Comparison of ENCODE assay signal across 8 cellular contexts in genomic region chr3:186772281-186772885, GRCh38.
A peak's percentile ranks its signal among the peaks of the same experiment; 100 is the strongest.
DNase-seq lines count a peak whose midpoint lies in the region; ATAC-seq lines count a peak whose summit lies in the region.

No MANE protein-coding gene starts in this region.

- DNase-seq in activated naive CD4-positive, alpha-beta T cell treated with anti-CD3 and anti-CD28 coated beads, Interleukin-2, amount 10 ng/mL, durations not matched to agents 7 days and 5 days: peak; percentile 29
- DNase-seq in activated naive CD4-positive, alpha-beta T cell treated with Interleukin-2 at 50 U/mL for 16 hours: no peak
- DNase-seq in substantia nigra (lab: John Stamatoyannopoulos, UW) (peak in 7 of 49 donors; percentile 9 to 31 (median 18)), KG1 (lab: John Stamatoyannopoulos, UW) (no peak), middle frontal gyrus (ENCODE audit: extremely low spot score, low spot score) (no peak)

- no peaks in the 10 kb centered on the region for H3K9me3 Mint-ChIP-seq in activated naive CD4-positive, alpha-beta T cell treated with anti-CD3 and anti-CD28 coated beads, Interleukin-2, amount 10 ng/mL, durations not matched to agents 7 days and 5 days
- H3K9me3 Mint-ChIP-seq in activated naive CD4-positive, alpha-beta T cell treated with anti-CD3 and anti-CD28 coated beads, Interleukin-2, amount 50 U/mL, for 24 hours: no peaks in the 10 kb centered on the region

- peak overlapping the region; percentile 79 for H3K27ac Mint-ChIP-seq in activated naive CD4-positive, alpha-beta T cell treated with anti-CD3 and anti-CD28 coated beads, Interleukin-2, amount 10 ng/mL, durations not matched to agents 7 days and 5 days
- H3K27ac Mint-ChIP-seq in activated naive CD4-positive, alpha-beta T cell treated with anti-CD3 and anti-CD28 coated beads, Interleukin-2, amount 50 U/mL, for 24 hours: peak overlapping the region; percentile 95

- H3K4me1 Mint-ChIP-seq in activated naive CD4-positive, alpha-beta T cell treated with anti-CD3 and anti-CD28 coated beads, Interleukin-2, amount 10 ng/mL, durations not matched to agents 7 days and 5 days: peaks cover 19% of the 10 kb centered on the region
- H3K4me1 Mint-ChIP-seq in activated naive CD4-positive, alpha-beta T cell treated with anti-CD3 and anti-CD28 coated beads, Interleukin-2, amount 50 U/mL, for 24 hours: peaks cover 19% of the 10 kb centered on the region

- H3K27me3 ChIP-seq in layer of hippocampus (ENCODE audit: control insufficient read depth, insufficient read depth, low read length): no peaks in the 10 kb centered on the region

- CTCF ChIA-PET in activated naive CD4-positive, alpha-beta T cell treated with anti-CD3 and anti-CD28 coated beads, Interleukin-2, amount 10 ng/mL, durations not matched to agents 7 days and 5 days (lab: Charles Lee): interaction anchor here (0.9 to 2.0 kb wide), 3 partner anchors 12 to 158 kb away, joined by 3 to 8 read pairs (median 4); no protein-coding TSS in a partner anchor

- H3K27me3 Mint-ChIP-seq in activated naive CD4-positive, alpha-beta T cell treated with anti-CD3 and anti-CD28 coated beads, Interleukin-2, amount 10 ng/mL, durations not matched to agents 7 days and 5 days: peaks cover 12% of the 10 kb centered on the region
- H3K27me3 Mint-ChIP-seq in activated naive CD4-positive, alpha-beta T cell treated with anti-CD3 and anti-CD28 coated beads, Interleukin-2, amount 50 U/mL, for 24 hours: no peaks in the 10 kb centered on the region

- peaks cover 4% of the 10 kb centered on the region for H3K36me3 Mint-ChIP-seq in activated naive CD4-positive, alpha-beta T cell treated with anti-CD3 and anti-CD28 coated beads, Interleukin-2, amount 10 ng/mL, durations not matched to agents 7 days and 5 days
- no peaks in the 10 kb centered on the region for H3K36me3 Mint-ChIP-seq in activated naive CD4-positive, alpha-beta T cell treated with anti-CD3 and anti-CD28 coated beads, Interleukin-2, amount 50 U/mL, for 24 hours

- peak overlapping the region; percentile 75 for H3K4me3 Mint-ChIP-seq in activated naive CD4-positive, alpha-beta T cell treated with anti-CD3 and anti-CD28 coated beads, Interleukin-2, amount 10 ng/mL, durations not matched to agents 7 days and 5 days
- H3K4me3 Mint-ChIP-seq in activated naive CD4-positive, alpha-beta T cell treated with anti-CD3 and anti-CD28 coated beads, Interleukin-2, amount 50 U/mL, for 24 hours: peak overlapping the region; percentile 92

- H3K27ac ChIP-seq in layer of hippocampus (ENCODE audit: low read depth, low read length): peak overlapping the region; percentile 16
- H3K27ac ChIP-seq in substantia nigra (ENCODE audit: low read depth, low read length, poor library complexity, severe bottlenecking): peak overlapping the region; percentile 52

- ATAC-seq in HG03025 (IDR thresholded peaks at IDR 0.05; ENCODE audit: low FRiP score, unreplicated experiment): peak; percentile 35
